ENCODE assay signal across 1 cellular context in the genomic region with DNA sequence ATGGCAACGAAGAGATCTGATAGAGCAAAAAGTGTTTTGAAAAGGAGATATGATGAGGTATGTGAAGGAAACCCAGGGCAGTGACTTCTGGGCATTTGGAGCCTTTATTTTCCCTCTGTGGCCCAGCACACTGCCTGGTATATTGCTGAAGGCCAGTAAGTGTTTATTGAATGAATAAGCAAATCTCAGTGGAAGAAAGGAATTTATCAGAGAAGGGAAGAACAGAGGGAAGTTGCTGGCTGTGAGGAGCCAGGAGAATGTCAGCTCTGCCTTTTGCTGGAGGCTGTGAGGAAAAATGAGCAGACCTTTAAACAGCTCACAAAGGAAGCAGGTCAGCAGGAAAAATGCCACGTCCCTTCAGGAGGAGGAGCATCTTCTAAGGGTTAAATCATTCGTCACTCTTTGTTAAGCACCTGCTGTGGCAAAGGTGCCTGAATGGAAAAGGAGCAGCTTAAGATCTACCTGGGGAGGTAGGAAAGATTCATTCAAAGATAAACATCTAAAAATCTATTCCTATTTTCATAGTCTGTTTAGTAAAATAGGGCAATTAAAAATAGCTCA.
TF ChIP-seq lines count a peak whose summit lies in the region.

No MANE protein-coding gene starts in this region.

TF ChIP-seq in IMR-90, 13 proteins besides CTCF, POLR2A, EP300 and RAD21 (continued from another document):
- no peak for TF ChIP-seq USF2 (IDR thresholded peaks at IDR 0.05; ENCODE audit: low read depth, low read length)
- TF ChIP-seq CHD1 (IDR thresholded peaks at IDR 0.05; ENCODE audit: low read depth, low read length), result no peak
- no peak for TF ChIP-seq BHLHE40 (IDR thresholded peaks at IDR 0.05; ENCODE audit: low read depth, low read length)
- no peak for TF ChIP-seq SMC3 (IDR thresholded peaks at IDR 0.05; ENCODE audit: low read depth, low read length)
- TF ChIP-seq RCOR1 (IDR thresholded peaks at IDR 0.05; ENCODE audit: insufficient replicate concordance, low read length), result no peak
